Comparison of ENCODE assay signal across 18 cellular contexts in the genomic region with DNA sequence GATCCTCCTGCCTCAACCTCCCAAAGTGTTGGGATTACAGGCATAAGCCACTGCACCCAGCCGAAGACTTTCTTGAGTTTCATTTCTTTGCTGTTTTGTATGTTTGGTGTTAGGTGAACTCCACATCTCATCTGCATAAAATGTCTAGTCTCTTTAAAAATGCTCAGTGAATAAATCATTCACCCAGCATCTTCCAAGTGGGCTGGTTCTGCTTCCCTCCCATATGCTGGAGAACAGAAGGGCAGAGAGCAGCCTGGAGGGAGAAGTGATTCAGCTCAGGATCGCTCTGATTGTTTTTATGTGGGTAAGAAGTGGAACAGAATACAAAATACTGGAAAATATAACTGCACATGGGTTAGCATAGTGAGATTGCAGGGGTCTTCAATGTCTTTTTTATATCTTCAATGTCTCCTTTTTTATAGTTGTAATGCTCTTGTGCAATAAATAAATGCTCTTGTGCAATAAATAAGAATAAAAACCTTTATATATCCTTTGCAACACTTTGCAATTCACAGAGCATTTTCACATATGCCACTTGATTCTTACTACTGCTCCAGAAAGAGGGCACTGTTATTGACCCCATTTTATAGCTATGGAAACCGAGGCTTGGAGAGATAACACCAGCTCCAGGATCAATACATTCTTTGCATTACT.
DNase-seq lines count a peak whose midpoint lies in the region; ATAC-seq, FAIRE-seq and TF ChIP-seq lines count a peak whose summit lies in the region.
"Had no signal": no experiment of that assay in that cellular context is flagged by ENCODE, and none has a peak within 500 bp of the region (broad histone marks: within the 10 kb centered on the region; RNA-seq: fewer than 3 reads in every experiment).

No MANE protein-coding gene starts in this region.

- FAIRE-seq in A549 (lab: Jason Lieb, UNC): no peak

- H3K4me3 Mint-ChIP-seq in HFFc6 (no peak overlapping the region; the same call in 1 of the 2 replicates), chondrocyte (ENCODE audit: unreplicated experiment) (no peak overlapping the region)
- H3K4me3 Mint-ChIP-seq: activated naive CD8-positive, alpha-beta T cell; central memory CD8-positive, alpha-beta T cell; stimulated activated effector memory CD8-positive, alpha-beta T cell treated with anti-CD3 and anti-CD28 coated beads, Interleukin-12 subunit alpha, Interleukin-12 subunit beta, amount 100 ng/mL, for 72 hours had no signal

- H3K36me3 ChIP-seq in PC-9 (ENCODE audit: low read depth): no peaks in the 10 kb centered on the region
- H3K36me3 ChIP-seq: ovary had no signal

- no peak for TF ChIP-seq EP300 in A549 (IDR thresholded peaks at IDR 0.05)

- TF ChIP-seq CTCF in A549 (IDR thresholded peaks at IDR 0.05) (no peak), HFFc6 (IDR thresholded peaks at IDR 0.05) (no peak), chondrocyte (IDR thresholded peaks at IDR 0.05) (no peak), PC-9 (conservative IDR thresholded peaks at IDR 0.05) (no peak)

- POLR2A ChIA-PET in A549 (lab: Yijun Ruan, JAX) (no interaction called here), PC-9 (lab: Charles Lee; ENCODE audit: unreplicated experiment) (no interaction called here)

- H3K4me1 ChIP-seq in A549: peaks cover 36% of the 10 kb centered on the region
- H3K4me1 ChIP-seq in PC-9 (replicated peaks; ENCODE audit: insufficient read depth): peaks cover 28% of the 10 kb centered on the region

- no peak overlapping the region for H2AFZ ChIP-seq in PC-9

- H3K4me2 ChIP-seq in A549: no peak overlapping the region
- no peak overlapping the region for H3K4me2 ChIP-seq in PC-9

- no peak for DNase-seq in A549 (ENCODE audit: low read depth in 1 of 2, low spot score in 1 of 2)
- DNase-seq in HFFc6: peak; percentile 71
- no peak for DNase-seq in chondrocyte (ENCODE audit: low spot score)
- DNase-seq in kidney glomerular epithelial cell (lab: John Stamatoyannopoulos, UW): peak; percentile 87
- no peak for DNase-seq in NCI-H2227 treated with DMSO at 0.1 percent for 48 hours (lab: John Stamatoyannopoulos, UW)
- no peak for DNase-seq in activated CD4-positive, alpha-beta T cell treated with anti-CD3 and anti-CD28 coated beads, Interleukin-2, amount 50 U/mL, for 48 hours
- DNase-seq in PC-9: no peak
- no peak for DNase-seq in central memory CD4-positive, alpha-beta T cell
- DNase-seq: activated CD4-positive, alpha-beta T cell treated with anti-CD3 and anti-CD28 coated beads, Interleukin-2, amount 50 U/mL, for 1 hour; Caco-2; head of caudate nucleus; NCI-H1105 treated with DMSO at 0.1 percent for 48 hours; NCI-H2171 treated with DMSO at 0.1 percent for 48 hours; NK-92 treated with Interleukin-12 subunit alpha and Interleukin-12 subunit beta, amount 100 ng/mL, for 24 hours; ovary had no signal

- no peak for TF ChIP-seq RAD21 in A549 (conservative IDR thresholded peaks at IDR 0.05 in 1 of 2, IDR thresholded peaks at IDR 0.05 in 1 of 2)

- H3K4me3 ChIP-seq in A549: no peak overlapping the region
- H3K4me3 ChIP-seq in PC-9: no peak overlapping the region
- H3K4me3 ChIP-seq: ovary had no signal

- no peak for ATAC-seq in A549
- ATAC-seq: stimulated activated effector memory CD8-positive, alpha-beta T cell treated with anti-CD3 and anti-CD28 coated beads, Interleukin-12 subunit alpha, Interleukin-12 subunit beta, amount 100 ng/mL, for 72 hours had no signal

- H3K27ac Mint-ChIP-seq in HFFc6: peak overlapping the region; percentile 71
- peak overlapping the region; percentile 74 for H3K27ac Mint-ChIP-seq in chondrocyte (ENCODE audit: unreplicated experiment)
- H3K27ac Mint-ChIP-seq: activated naive CD8-positive, alpha-beta T cell; stimulated activated effector memory CD8-positive, alpha-beta T cell treated with anti-CD3 and anti-CD28 coated beads, Interleukin-12 subunit alpha, Interleukin-12 subunit beta, amount 100 ng/mL, for 72 hours had no signal

- H3K36me3 Mint-ChIP-seq in HFFc6 (ENCODE audit: low read depth) (peaks cover 13% of the 10 kb centered on the region), chondrocyte (ENCODE audit: low read depth) (no peaks in the 10 kb centered on the region)
- H3K36me3 Mint-ChIP-seq: activated naive CD8-positive, alpha-beta T cell; stimulated activated effector memory CD8-positive, alpha-beta T cell treated with anti-CD3 and anti-CD28 coated beads, Interleukin-12 subunit alpha, Interleukin-12 subunit beta, amount 100 ng/mL, for 72 hours had no signal

- H3K4me1 Mint-ChIP-seq in HFFc6 (ENCODE audit: low read depth): peaks cover 61% of the 10 kb centered on the region
- H3K4me1 Mint-ChIP-seq in chondrocyte (ENCODE audit: low read depth): peaks cover 53% of the 10 kb centered on the region
- H3K4me1 Mint-ChIP-seq: central memory CD8-positive, alpha-beta T cell; stimulated activated effector memory CD8-positive, alpha-beta T cell treated with anti-CD3 and anti-CD28 coated beads, Interleukin-12 subunit alpha, Interleukin-12 subunit beta, amount 100 ng/mL, for 72 hours had no signal

- TF ChIP-seq POLR2A in A549 (IDR thresholded peaks at IDR 0.05; ENCODE audit: low read length): no peak

- intact Hi-C loops in PC-9 (cut with micrococcal nuclease; ENCODE audit: unreplicated experiment): no loop called here

- peaks cover 13% of the 10 kb centered on the region; the same call in 1 of the 2 replicates for H3F3A ChIP-seq in PC-9 (ENCODE audit: insufficient read depth, low read depth)

- no peaks in the 10 kb centered on the region for H4K20me1 ChIP-seq in PC-9 (ENCODE audit: insufficient read depth)

- no peaks in the 10 kb centered on the region for H3K9me2 ChIP-seq in PC-9 (ENCODE audit: insufficient read depth)

- BruUV-seq in PC-9 (replicated peaks; lab: Mats Ljungman, UMichigan): no TSS peak

- no peaks in the 10 kb centered on the region for H3K79me2 ChIP-seq in PC-9 (ENCODE audit: low read depth)

- H3K27ac ChIP-seq in A549 (peak overlapping the region; percentile 18 to 86; a peak in 4 of 6 replicates), PC-9 (no peak overlapping the region)
- H3K27ac ChIP-seq: ovary had no signal

- 53% methylated on average over 3 of the region's 3 CpGs for WGBS in A549 (ENCODE audit: missing lambda C conversion rate)

- H3K27me3 Mint-ChIP-seq in HFFc6 (ENCODE audit: insufficient read depth) (no peaks in the 10 kb centered on the region), chondrocyte (ENCODE audit: low read depth) (no peaks in the 10 kb centered on the region)

- H3K27me3 ChIP-seq in PC-9 (ENCODE audit: insufficient read depth, low read depth): no peaks in the 10 kb centered on the region
- H3K27me3 ChIP-seq: ovary had no signal

- CTCF ChIA-PET in A549 (lab: Yijun Ruan, JAX) (no interaction called here), PC-9 (lab: Charles Lee) (no interaction called here)

- H3K9me3 ChIP-seq in A549 (no peaks in the 10 kb centered on the region), PC-9 (ENCODE audit: insufficient read depth, low read depth) (no peaks in the 10 kb centered on the region)
- H3K9me3 ChIP-seq: Caco-2 had no signal

- H3K9me3 Mint-ChIP-seq in HFFc6: peaks cover 6% of the 10 kb centered on the region; the same call in 1 of the 2 replicates
- H3K9me3 Mint-ChIP-seq in chondrocyte (ENCODE audit: low read depth): no peaks in the 10 kb centered on the region
- H3K9me3 Mint-ChIP-seq: stimulated activated effector memory CD8-positive, alpha-beta T cell treated with anti-CD3 and anti-CD28 coated beads, Interleukin-12 subunit alpha, Interleukin-12 subunit beta, amount 100 ng/mL, for 72 hours had no signal

TF ChIP-seq in A549, 52 proteins besides CTCF, POLR2A, EP300 and RAD21:
- TF ChIP-seq ZC3H11A (IDR thresholded peaks at IDR 0.05) (no peak), HOXB5 (CRISPR knock-in tag; IDR thresholded peaks at IDR 0.05) (no peak), CEBPB (IDR thresholded peaks at IDR 0.05) (peak; percentile 73 to 81; a peak in 3 of 4 replicates), FOXS1 (CRISPR knock-in tag; IDR thresholded peaks at IDR 0.05) (no peak)

Comparison
In these comparisons a context has a peak if more than half of its experiments do, and no peak if none do; other contexts are left out.
1. DNase-seq: peak in HFFc6 (single experiment) and kidney glomerular epithelial cell (single experiment); none in A549 (0 of 2), chondrocyte (single experiment), NCI-H2227 treated with DMSO at 0.1 percent for 48 hours (single experiment), activated CD4-positive, alpha-beta T cell treated with anti-CD3 and anti-CD28 coated beads, Interleukin-2, amount 50 U/mL, for 48 hours (0 of 2), PC-9 (0 of 2) and central memory CD4-positive, alpha-beta T cell (single experiment).